Comparison of ENCODE assay signal across 8 cellular contexts in the genomic region with DNA sequence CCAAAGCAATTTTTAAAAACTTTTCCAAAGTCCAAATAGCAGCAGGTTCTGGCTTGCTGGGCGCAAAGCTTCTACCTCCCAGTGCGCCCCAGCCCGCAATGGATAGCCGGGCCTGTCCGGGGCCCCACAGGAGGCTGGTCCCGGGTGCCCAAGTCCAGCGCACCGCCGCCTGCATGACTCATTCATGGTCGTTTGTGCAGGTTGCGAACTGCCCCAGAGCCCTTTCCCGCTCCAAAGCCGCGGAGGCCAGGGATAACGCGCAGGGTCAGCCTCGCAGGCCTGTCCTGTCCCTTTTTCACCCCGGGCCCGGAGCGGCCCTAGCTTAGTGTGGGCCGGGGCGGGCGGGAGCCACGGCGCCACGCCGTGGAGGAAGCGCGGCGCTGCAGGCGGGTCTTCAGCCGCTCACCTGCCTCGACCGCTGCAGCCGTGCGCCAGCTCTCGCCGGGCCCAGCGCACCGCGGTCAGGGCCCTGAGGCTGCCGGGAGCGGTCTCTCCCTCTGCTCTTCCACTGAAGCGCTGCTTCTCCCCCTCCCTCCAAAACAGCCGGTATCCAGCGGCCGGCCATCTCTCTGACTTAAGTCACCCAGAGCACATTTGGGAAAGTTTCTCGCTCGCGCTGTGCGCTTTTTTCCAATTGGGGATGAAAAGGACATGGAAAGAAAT. TPM values are rescaled to one million over a fixed set of nuclear protein-coding genes. Genes with fewer than 3 reads are reported as not detected.
A peak's percentile ranks its signal among the peaks of the same experiment; 100 is the strongest.
DNase-seq lines count a peak whose midpoint lies in the region; ATAC-seq and TF ChIP-seq lines count a peak whose summit lies in the region.

No MANE protein-coding gene starts in this region.

- peaks cover 33% of the 10 kb centered on the region for H3K4me1 Mint-ChIP-seq in activated CD4-positive, alpha-beta T cell treated with anti-CD3 and anti-CD28 coated beads for 36 hours
- peaks cover 48% of the 10 kb centered on the region for H3K4me1 Mint-ChIP-seq in dendritic cell treated with granulocyte-macrophage colony-stimulating factor and Interleukin-4, amounts not matched to agents 40 ng/mL and 50 ng/mL, for 4 days (ENCODE audit: low read depth)

- peak overlapping the region; percentile 83 to 88 for H3K27ac ChIP-seq in left lung

- peak; percentile 88 to 91 for TF ChIP-seq CTCF in left lung (IDR thresholded peaks at IDR 0.05)

- ATAC-seq in HG02588 (IDR thresholded peaks at IDR 0.05; ENCODE audit: unreplicated experiment) (peak; percentile 31), left lung (peak; percentile 83)
- peak; percentile 31 for ATAC-seq in activated CD4-positive, alpha-beta T cell treated with anti-CD3 and anti-CD28 coated beads for 36 hours

- H3K9me3 ChIP-seq in left lung, result no peaks in the 10 kb centered on the region

- peaks cover 34 to 79% of the 10 kb centered on the region in 2 donors for H3K27me3 ChIP-seq in left lung

- CTCF ChIA-PET in activated CD4-positive, alpha-beta T cell treated with anti-CD3 and anti-CD28 coated beads for 36 hours (lab: Charles Lee), result interaction anchor here (0.7 to 4.2 kb wide), 23 partner anchors 12 to 828 kb away, joined by 3 to 51 read pairs (median 5); no protein-coding TSS in a partner anchor

- peaks cover 18 to 44% of the 10 kb centered on the region in 2 donors for H3K4me1 ChIP-seq in left lung

- peak overlapping the region; percentile 99 for H3K27ac Mint-ChIP-seq in activated CD4-positive, alpha-beta T cell treated with anti-CD3 and anti-CD28 coated beads for 36 hours
- H3K27ac Mint-ChIP-seq in dendritic cell treated with granulocyte-macrophage colony-stimulating factor and Interleukin-4, amounts not matched to agents 40 ng/mL and 50 ng/mL, for 4 days, result peak overlapping the region; percentile 98

- H3K36me3 Mint-ChIP-seq in activated CD4-positive, alpha-beta T cell treated with anti-CD3 and anti-CD28 coated beads for 36 hours (ENCODE audit: low read depth), result peaks cover 32% of the 10 kb centered on the region
- H3K36me3 Mint-ChIP-seq in dendritic cell treated with granulocyte-macrophage colony-stimulating factor and Interleukin-4, amounts not matched to agents 40 ng/mL and 50 ng/mL, for 4 days (ENCODE audit: low read depth), result peaks cover 50% of the 10 kb centered on the region

- peaks cover 0 to 8% of the 10 kb centered on the region in 2 donors for H3K36me3 ChIP-seq in left lung

- H3K4me3 Mint-ChIP-seq in activated CD4-positive, alpha-beta T cell treated with anti-CD3 and anti-CD28 coated beads for 36 hours, result peak overlapping the region; percentile 99
- H3K4me3 Mint-ChIP-seq in dendritic cell treated with granulocyte-macrophage colony-stimulating factor and Interleukin-4, amounts not matched to agents 40 ng/mL and 50 ng/mL, for 4 days, result peak overlapping the region; percentile 98

- peak overlapping the region; percentile 53 to 61 for H3K4me3 ChIP-seq in left lung

- peaks cover 22% of the 10 kb centered on the region for H3K27me3 Mint-ChIP-seq in activated CD4-positive, alpha-beta T cell treated with anti-CD3 and anti-CD28 coated beads for 36 hours
- H3K27me3 Mint-ChIP-seq in dendritic cell treated with granulocyte-macrophage colony-stimulating factor and Interleukin-4, amounts not matched to agents 40 ng/mL and 50 ng/mL, for 4 days, result peaks cover 23% of the 10 kb centered on the region

- POLR2A ChIA-PET in activated CD4-positive, alpha-beta T cell treated with anti-CD3 and anti-CD28 coated beads for 36 hours (lab: Charles Lee), result interaction anchor here (0.5 to 2.5 kb wide), 7 partner anchors 11 to 287 kb away, joined by 3 to 17 read pairs (median 4); no protein-coding TSS in a partner anchor

- intact Hi-C loops in activated CD4-positive, alpha-beta T cell treated with anti-CD3 and anti-CD28 coated beads for 36 hours (cut with DNase I, micrococcal nuclease), result loop anchor here (1.0 to 10.0 kb wide), 17 partner anchors 35 to 915 kb away; a partner anchor contains a TSS
- intact Hi-C loops in dendritic cell treated with granulocyte-macrophage colony-stimulating factor and Interleukin-4, amounts not matched to agents 40 ng/mL and 50 ng/mL, for 4 days (cut with micrococcal nuclease), result loop anchor here (2.0 to 10.0 kb wide), 5 partner anchors 207 to 447 kb away; no protein-coding TSS in a partner anchor
- intact Hi-C loops in left lung (cut with DNase I), result loop anchor here in 1 of 2 donors (10.0 kb wide), 1 partner anchor 223 kb away; no protein-coding TSS in a partner anchor

- peak; percentile 65 for DNase-seq in NCI-H82 (lab: John Stamatoyannopoulos, UW)
- DNase-seq in NCI-H82 treated with DMSO at 0.1 percent for 48 hours (lab: John Stamatoyannopoulos, UW; ENCODE audit: unreplicated experiment), result no peak
- DNase-seq in MV-4-11 (lab: John Stamatoyannopoulos, UW), result peak; percentile 31
- DNase-seq in activated CD4-positive, alpha-beta T cell treated with anti-CD3 and anti-CD28 coated beads for 36 hours, result peak; percentile 87
- peak; percentile 75 to 96 for DNase-seq in left lung
- DNase-seq in stimulated activated CD4-positive, alpha-beta T cell treated with anti-CD3 and anti-CD28 coated beads, Interleukin-4, amount 100 ng/mL, for 1 hour, result peak; percentile 74

- H3K9me3 Mint-ChIP-seq in activated CD4-positive, alpha-beta T cell treated with anti-CD3 and anti-CD28 coated beads for 36 hours (ENCODE audit: low read depth), result no peaks in the 10 kb centered on the region
- H3K9me3 Mint-ChIP-seq in dendritic cell treated with granulocyte-macrophage colony-stimulating factor and Interleukin-4, amounts not matched to agents 40 ng/mL and 50 ng/mL, for 4 days, result no peaks in the 10 kb centered on the region

RNA-seq across cellular contexts. Expression of a gene that starts 1.7 kb away (rescaled TPM):
- 10 to 100 TPM; 46.0 to 53.9 TPM for total RNA-seq in activated CD4-positive, alpha-beta T cell treated with anti-CD3 and anti-CD28 coated beads for 36 hours
- 10 to 100 TPM; 11.6 to 14.2 TPM for total RNA-seq in left lung

RNA-seq across cellular contexts. Expression of a gene that starts 13.4 kb away (rescaled TPM):
- 10 to 100 TPM; 21.5 to 23.2 TPM for total RNA-seq in activated CD4-positive, alpha-beta T cell treated with anti-CD3 and anti-CD28 coated beads for 36 hours
- 10 to 100 TPM; 17.0 to 19.3 TPM for total RNA-seq in left lung

Comparison
In these comparisons a context has a peak if more than half of its experiments do, and no peak if none do; other contexts are left out.
1. ATAC-seq: peak in every context shown above with its lines; median percentile 83 in left lung; 31 in HG02588; 31 in activated CD4-positive, alpha-beta T cell treated with anti-CD3 and anti-CD28 coated beads for 36 hours.